In genomic region chr12:170361-171225, GRCh38 we compare ENCODE assay signal across 2 cellular contexts.
A peak's percentile ranks its signal among the peaks of the same experiment; 100 is the strongest.
TF ChIP-seq lines count a peak whose summit lies in the region.

No MANE protein-coding gene starts in this region.

TF ChIP-seq in GM23338, 12 proteins besides CTCF, POLR2A, EP300 and RAD21 (continued from another document):
- no peak for TF ChIP-seq ZNF462 (CRISPR knock-in tag; IDR thresholded peaks at IDR 0.05)
- no peak for TF ChIP-seq NANOG (IDR thresholded peaks at IDR 0.05; ENCODE audit: borderline replicate concordance)
- no peak for TF ChIP-seq ZNF331 (CRISPR knock-in tag; IDR thresholded peaks at IDR 0.05; ENCODE audit: low read depth)
- no peak for TF ChIP-seq CREB1 (CRISPR knock-in tag; IDR thresholded peaks at IDR 0.05; ENCODE audit: low read depth)
- no peak for TF ChIP-seq REST (IDR thresholded peaks at IDR 0.05; ENCODE audit: unreplicated experiment)
- no peak for TF ChIP-seq POLR2AphosphoS5 (IDR thresholded peaks at IDR 0.05; ENCODE audit: low read depth)
- no peak for TF ChIP-seq ETS1 (IDR thresholded peaks at IDR 0.05)
- TF ChIP-seq JUNB (IDR thresholded peaks at IDR 0.05; ENCODE audit: unreplicated experiment), result no peak
- no peak for TF ChIP-seq ZNF114 (CRISPR knock-in tag; IDR thresholded peaks at IDR 0.05)
- no peak for TF ChIP-seq EZH2phosphoT487 (IDR thresholded peaks at IDR 0.05; ENCODE audit: unreplicated experiment)
TF ChIP-seq in GM23338: peak in this region for 0.

TF ChIP-seq in HEK293, 187 proteins besides CTCF, POLR2A, EP300 and RAD21 (continued from another document):
- TF ChIP-seq ZNF398 (tag by site-specific recombination; IDR thresholded peaks at IDR 0.05) (no peak), ZIC2 (tag by site-specific recombination; IDR thresholded peaks at IDR 0.05) (peak; percentile 99), ZNF571 (tag by site-specific recombination; IDR thresholded peaks at IDR 0.05) (no peak), ZNF391 (tag by site-specific recombination; IDR thresholded peaks at IDR 0.05; ENCODE audit: borderline replicate concordance, low read depth) (no peak), ZNF324 (tag by site-specific recombination; IDR thresholded peaks at IDR 0.05) (no peak), ZNF175 (tag by site-specific recombination; IDR thresholded peaks at IDR 0.05) (no peak), PATZ1 (tag by site-specific recombination; IDR thresholded peaks at IDR 0.05) (no peak), OSR2 (tag by site-specific recombination; IDR thresholded peaks at IDR 0.05) (no peak), ZNF837 (tag by site-specific recombination; IDR thresholded peaks at IDR 0.05) (no peak), KLF8 (tag by site-specific recombination; IDR thresholded peaks at IDR 0.05) (no peak), ZNF311 (tag by site-specific recombination; IDR thresholded peaks at IDR 0.05; ENCODE audit: borderline replicate concordance) (no peak), GLIS2 (tag by site-specific recombination; IDR thresholded peaks at IDR 0.05) (0 out of 2 replicates have a peak, but pooled peaks have one; percentile 18)
TF ChIP-seq in HEK293: peak in this region for 2.
